ENCODE assay signal across 21 cellular contexts in genomic region chr1:199101635-199102034, GRCh38.
"Had no signal": no experiment of that assay in that cellular context is flagged by ENCODE, and none has a peak within 500 bp of the region (broad histone marks: within the 10 kb centered on the region; RNA-seq: fewer than 3 reads in every experiment).

No MANE protein-coding gene starts in this region.

- H3K27ac ChIP-seq: dorsolateral prefrontal cortex, lower lobe of right lung, stomach, suprapubic skin, tibial nerve had no signal

- H3K4me3 ChIP-seq: dorsolateral prefrontal cortex, lower lobe of right lung, mucosa of descending colon, stomach, suprapubic skin, tibial nerve had no signal

- H3K9me3 ChIP-seq: mucosa of descending colon had no signal

- H3K4me1 ChIP-seq: lower lobe of right lung, stomach, suprapubic skin, tibial nerve had no signal

- H3K27me3 ChIP-seq: dorsolateral prefrontal cortex, stomach, suprapubic skin, tibial nerve had no signal

- FAIRE-seq: astrocyte, endothelial cell of umbilical vein, small intestine had no signal

- ATAC-seq: effector memory CD8-positive, alpha-beta T cell; esophagus mucosa; left lobe of liver; lower lobe of right lung; mucosa of descending colon; sciatic nerve; WTC11 had no signal

- DNase-seq: activated naive CD8-positive, alpha-beta T cell treated with anti-CD3 and anti-CD28 coated beads for 36 hours; activated T-cell treated with anti-CD3 and anti-CD28 coated beads, Interleukin-2, amount 50 U/mL, for 1 hour; central memory CD4-positive, alpha-beta T cell; dorsolateral prefrontal cortex; effector memory CD8-positive, alpha-beta T cell; foreskin melanocyte; lower lobe of right lung; mesendoderm; mucosa of descending colon; nephron progenitor cell; nucleus accumbens; small intestine; stomach had no signal

- H3K36me3 ChIP-seq: lower lobe of right lung, stomach, suprapubic skin, tibial nerve had no signal
